10 cellular contexts compared by ENCODE assay signal in genomic region chr7:127995157-127995865, GRCh38. TPM values are rescaled to one million over a fixed set of nuclear protein-coding genes. Genes with fewer than 3 reads are reported as not detected.
DNase-seq lines count a peak whose midpoint lies in the region; ATAC-seq and TF ChIP-seq lines count a peak whose summit lies in the region.
"Had no signal": no experiment of that assay in that cellular context is flagged by ENCODE, and none has a peak within 500 bp of the region (broad histone marks: within the 10 kb centered on the region; RNA-seq: fewer than 3 reads in every experiment).

No MANE protein-coding gene starts in this region.

- TF ChIP-seq CTCF in progenitor cell of endocrine pancreas (IDR thresholded peaks at IDR 0.05; ENCODE audit: unreplicated experiment): no peak

- no peaks in the 10 kb centered on the region for H3K9me3 Mint-ChIP-seq in progenitor cell of endocrine pancreas (ENCODE audit: low read depth)
- H3K9me3 Mint-ChIP-seq: IgD-negative memory B cell had no signal

- H3K4me1 ChIP-seq in muscle layer of colon (ENCODE audit: insufficient read depth, low read length): peaks cover 14% of the 10 kb centered on the region
- no peaks in the 10 kb centered on the region for H3K4me1 ChIP-seq in thymus (ENCODE audit: control insufficient read depth, insufficient read depth, low read length)

- ATAC-seq in T-helper 17 cell: no peak

- H3K27ac ChIP-seq in muscle layer of colon (ENCODE audit: low read depth, low read length) (peak overlapping the region; percentile 42), thymus (ENCODE audit: low read depth) (peak overlapping the region; percentile 62)
- H3K27ac ChIP-seq: VCaP had no signal

- no peaks in the 10 kb centered on the region for H3K27me3 ChIP-seq in muscle layer of colon (ENCODE audit: control insufficient read depth in 1 of 2, insufficient read depth in 2 of 2, low read length in 2 of 2)
- no peaks in the 10 kb centered on the region for H3K27me3 ChIP-seq in thymus (ENCODE audit: control insufficient read depth, insufficient read depth)

- H3K27ac Mint-ChIP-seq in T-helper 17 cell: peak overlapping the region; percentile 21
- no peak overlapping the region for H3K27ac Mint-ChIP-seq in progenitor cell of endocrine pancreas

- no peaks in the 10 kb centered on the region for H3K27me3 Mint-ChIP-seq in T-helper 17 cell
- no peaks in the 10 kb centered on the region for H3K27me3 Mint-ChIP-seq in progenitor cell of endocrine pancreas
- H3K27me3 Mint-ChIP-seq: IgD-negative memory B cell had no signal

- no peak overlapping the region for H3K4me3 Mint-ChIP-seq in T-helper 17 cell
- H3K4me3 Mint-ChIP-seq in progenitor cell of endocrine pancreas (ENCODE audit: low read depth): no peak overlapping the region
- H3K4me3 Mint-ChIP-seq: IgD-negative memory B cell had no signal

- H3K9ac ChIP-seq in muscle layer of colon (ENCODE audit: low read length): no peak overlapping the region

- no peaks in the 10 kb centered on the region for H3K9me3 ChIP-seq in T-helper 17 cell (ENCODE audit: control insufficient read depth, low read length, poor library complexity, severe bottlenecking)
- no peaks in the 10 kb centered on the region for H3K9me3 ChIP-seq in muscle layer of colon (ENCODE audit: low read length)
- no peaks in the 10 kb centered on the region for H3K9me3 ChIP-seq in thymus (ENCODE audit: control insufficient read depth)

- H3K4me1 Mint-ChIP-seq in T-helper 17 cell: peaks cover 28% of the 10 kb centered on the region
- H3K4me1 Mint-ChIP-seq in progenitor cell of endocrine pancreas (ENCODE audit: low read depth): peaks cover 29% of the 10 kb centered on the region

- H3K36me3 ChIP-seq in muscle layer of colon (ENCODE audit: insufficient read depth, low read length) (no peaks in the 10 kb centered on the region), thymus (ENCODE audit: control insufficient read depth, insufficient read depth) (peaks cover 11% of the 10 kb centered on the region)

- DNase-seq in T-helper 17 cell (no peak), fibroblast of peridontal ligament (ENCODE audit: extremely low read depth) (peak; percentile 73), HT-29 (ENCODE audit: low spot score) (no peak), A172 (ENCODE audit: low spot score) (no peak), SIG-M5 (lab: John Stamatoyannopoulos, UW) (no peak), progenitor cell of endocrine pancreas (ENCODE audit: low spot score, unreplicated experiment) (no peak)

- H3K4me3 ChIP-seq in muscle layer of colon (ENCODE audit: low read depth in 1 of 2, low read length in 2 of 2): no peak overlapping the region
- no peak overlapping the region for H3K4me3 ChIP-seq in thymus (ENCODE audit: low read length)

- 93% methylated on average over 3 of the region's 3 CpGs for WGBS in thymus

- H3K36me3 Mint-ChIP-seq in T-helper 17 cell (ENCODE audit: low read depth) (peaks cover 20% of the 10 kb centered on the region), progenitor cell of endocrine pancreas (ENCODE audit: insufficient read depth) (peaks cover 20% of the 10 kb centered on the region)

RNA-seq across cellular contexts. Expression of gene LRRC4, which starts 35.9 kb away (rescaled TPM):
- total RNA-seq in T-helper 17 cell (under 1 TPM; 0.34 to 0.57 TPM), progenitor cell of endocrine pancreas (15.9 and 19.4 TPM in 2 replicates)
- 3.1 TPM for polyA plus RNA-seq in thymus
- not detected in 2 replicates for total RNA-seq in HT-29 (2014; rRNA removed; shearing (Covaris generic))
- 0.34 and 0.50 TPM in 2 replicates for total RNA-seq in A172 (2014; rRNA removed; shearing (Covaris generic))
- polyA plus RNA-seq: IgD-negative memory B cell had no signal

Comparison
In these comparisons a context has a peak if more than half of its experiments do, and no peak if none do; other contexts are left out.
1. RNA of gene LRRC4, which starts 35.9 kb away (total RNA-seq): 15.9 to 19.4 TPM in progenitor cell of endocrine pancreas; 0.34 to 0.57 TPM in T-helper 17 cell, 0.34 to 0.50 TPM in A172 and not detected in HT-29; every median in the first group is over 10 times any median in the second.